18 cellular contexts compared by ENCODE assay signal in the genomic region with DNA sequence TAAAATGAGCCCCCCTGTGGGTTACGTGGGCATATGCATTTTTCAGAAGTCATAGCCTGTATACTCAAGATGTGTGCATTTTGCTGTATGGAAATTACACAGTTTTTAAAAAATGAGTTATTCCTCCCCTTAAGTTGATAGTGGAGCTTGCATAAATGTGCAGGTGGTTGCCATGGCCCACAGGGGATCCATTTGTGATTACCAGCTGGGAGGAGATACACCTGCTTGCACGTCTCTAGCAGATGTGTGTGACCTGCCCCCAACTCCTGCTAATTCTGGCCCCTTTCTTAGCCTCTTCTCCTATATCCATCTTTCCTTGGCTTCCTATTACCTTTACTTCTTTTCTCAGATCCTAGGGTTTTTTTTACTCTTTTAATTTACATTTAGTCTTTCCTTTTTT.
DNase-seq lines count a peak whose midpoint lies in the region; ATAC-seq and TF ChIP-seq lines count a peak whose summit lies in the region.
"Had no signal": no experiment of that assay in that cellular context is flagged by ENCODE, and none has a peak within 500 bp of the region (broad histone marks: within the 10 kb centered on the region; RNA-seq: fewer than 3 reads in every experiment).

No MANE protein-coding gene starts in this region.

- in situ Hi-C loops in mammary epithelial cell (cut with MboI; ENCODE audit: low sequenced_read_pairs in 2 of 2): no loop called here

- DNase-seq in AG04450 (ENCODE audit: low read depth, low spot score) (no peak), Karpas-422 (peak; percentile 74), OCI-LY7 (ENCODE audit: low spot score) (peak; percentile 30), lung (ENCODE audit: low spot score) (peak; percentile 13), NCI-H82 treated with DMSO at 0.1 percent for 48 hours (lab: John Stamatoyannopoulos, UW; ENCODE audit: unreplicated experiment) (no peak), CD1c-positive myeloid dendritic cell (ENCODE audit: extremely low spot score) (no peak), SIG-M5 (lab: John Stamatoyannopoulos, UW) (no peak), mammary epithelial cell (no peak)
- DNase-seq: GF-D8, H9, NCI-H187, NCI-H226, NCI-H526 treated with DMSO at 0.1 percent for 48 hours, SK-N-SH, T-cell had no signal

- intact Hi-C loops in OCI-LY7 (cut with micrococcal nuclease; ENCODE audit: unreplicated experiment) (no loop called here), mammary epithelial cell (cut with micrococcal nuclease) (no loop called here)

- H3K9me3 ChIP-seq in AG04450 (ENCODE audit: control insufficient read depth, insufficient read depth, low read length): no peaks in the 10 kb centered on the region
- no peaks in the 10 kb centered on the region for H3K9me3 ChIP-seq in Karpas-422 (ENCODE audit: low read length)
- H3K9me3 ChIP-seq in OCI-LY7 (ENCODE audit: low read length): no peaks in the 10 kb centered on the region
- no peaks in the 10 kb centered on the region for H3K9me3 ChIP-seq in lung (ENCODE audit: control insufficient read depth in 2 of 2, insufficient read depth in 1 of 2, low read length in 1 of 2)
- no peaks in the 10 kb centered on the region for H3K9me3 ChIP-seq in mammary epithelial cell (replicated peaks; ENCODE audit: insufficient read depth, low read length)
- H3K9me3 ChIP-seq: MG63, SK-N-SH had no signal

- ATAC-seq in lung (ENCODE audit: insufficient read depth, low FRiP score): no peak
- ATAC-seq: Panc1, T-cell had no signal

- dilution Hi-C loops in mammary epithelial cell (cut with HindIII; ENCODE audit: low sequenced_read_pairs): no loop called here

- no peaks in the 10 kb centered on the region for H3K27me3 ChIP-seq in AG04450 (ENCODE audit: control insufficient read depth, insufficient read depth, low read length)
- H3K27me3 ChIP-seq in Karpas-422 (ENCODE audit: low read length): no peaks in the 10 kb centered on the region
- no peaks in the 10 kb centered on the region for H3K27me3 ChIP-seq in lung (ENCODE audit: control insufficient read depth, insufficient read depth)
- H3K27me3 ChIP-seq in mammary epithelial cell (ENCODE audit: insufficient read depth, low read length): no peaks in the 10 kb centered on the region
- H3K27me3 ChIP-seq: MG63 had no signal

- H4K20me1 ChIP-seq in Karpas-422 (ENCODE audit: insufficient read depth, low read depth, low read length) (no peaks in the 10 kb centered on the region), OCI-LY7 (ENCODE audit: insufficient read depth, low read length) (no peaks in the 10 kb centered on the region), mammary epithelial cell (ENCODE audit: insufficient read depth, low read length) (no peaks in the 10 kb centered on the region)

- no peaks in the 10 kb centered on the region; the same call in 1 of the 2 replicates for H3K79me2 ChIP-seq in Karpas-422 (ENCODE audit: low read length)
- no peaks in the 10 kb centered on the region for H3K79me2 ChIP-seq in OCI-LY7 (ENCODE audit: insufficient read depth, low read depth, low read length)
- H3K79me2 ChIP-seq in mammary epithelial cell (ENCODE audit: insufficient read depth, low read length): no peaks in the 10 kb centered on the region

- POLR2A ChIA-PET in AG04450 (lab: Yijun Ruan, JAX): interaction anchor here (0.6 kb wide), 1 partner anchor 313 kb away, joined by 6 read pairs; no protein-coding TSS in a partner anchor
- POLR2A ChIA-PET in OCI-LY7 (lab: Charles Lee): no interaction called here

- H2AFZ ChIP-seq in Karpas-422 (ENCODE audit: low read length): no peak overlapping the region
- no peak overlapping the region for H2AFZ ChIP-seq in OCI-LY7 (ENCODE audit: low read length)
- H2AFZ ChIP-seq in mammary epithelial cell (ENCODE audit: low read depth, low read length): no peak overlapping the region

- peaks cover 52% of the 10 kb centered on the region for H3K36me3 ChIP-seq in Karpas-422 (ENCODE audit: insufficient read depth, low read length)
- no peaks in the 10 kb centered on the region for H3K36me3 ChIP-seq in OCI-LY7 (ENCODE audit: insufficient read depth, low read length)
- H3K36me3 ChIP-seq in lung (ENCODE audit: control insufficient read depth in 2 of 2, insufficient read depth in 2 of 2, low read length in 2 of 2): no peaks in the 10 kb centered on the region
- no peaks in the 10 kb centered on the region for H3K36me3 ChIP-seq in mammary epithelial cell (ENCODE audit: insufficient read depth, low read length)

- H3K9ac ChIP-seq in Karpas-422 (ENCODE audit: low read length) (no peak overlapping the region), mammary epithelial cell (ENCODE audit: insufficient read depth, low read length) (no peak overlapping the region)
- H3K9ac ChIP-seq: SK-N-SH had no signal

- H3K4me1 ChIP-seq in Karpas-422 (ENCODE audit: low read length) (peaks cover 38% of the 10 kb centered on the region), OCI-LY7 (ENCODE audit: insufficient read depth, low read length, poor library complexity, severe bottlenecking) (peaks cover 15% of the 10 kb centered on the region), lung (ENCODE audit: control insufficient read depth in 2 of 2, insufficient read depth in 2 of 2, low read length in 2 of 2) (no peaks in the 10 kb centered on the region), mammary epithelial cell (ENCODE audit: insufficient read depth, low read length) (peaks cover 12% of the 10 kb centered on the region)

- CTCF ChIA-PET in AG04450 (lab: Charles Lee): no interaction called here
- CTCF ChIA-PET in OCI-LY7 (lab: Charles Lee; ENCODE audit: unreplicated experiment): no interaction called here
- CTCF ChIA-PET in mammary epithelial cell (lab: Charles Lee; ENCODE audit: low non-redundant PET): no interaction called here

- BruUV-seq in OCI-LY7 (replicated peaks; lab: Mats Ljungman, UMichigan) (no TSS peak), mammary epithelial cell (replicated peaks; lab: Mats Ljungman, UMichigan) (no TSS peak)

- H3K9me2 ChIP-seq in Karpas-422 (replicated peaks; ENCODE audit: insufficient read depth, low read length) (no peaks in the 10 kb centered on the region), OCI-LY7 (ENCODE audit: insufficient read depth, low read length) (no peaks in the 10 kb centered on the region)
- H3K9me2 ChIP-seq: SK-N-SH had no signal

- peak overlapping the region; percentile 24 for H3K27ac ChIP-seq in AG04450 (ENCODE audit: low read depth, low read length)
- H3K27ac ChIP-seq in Karpas-422 (ENCODE audit: low read length): peak overlapping the region; percentile 63
- no peak overlapping the region for H3K27ac ChIP-seq in OCI-LY7 (ENCODE audit: low read depth, low read length, poor library complexity, severe bottlenecking)
- H3K27ac ChIP-seq in lung (ENCODE audit: low read depth in 1 of 2, low read length in 1 of 2): no peak overlapping the region
- no peak overlapping the region for H3K27ac ChIP-seq in mammary epithelial cell (ENCODE audit: insufficient read depth, low read depth, low read length)
- H3K27ac ChIP-seq: C4-2B had no signal

- H3K4me3 ChIP-seq in AG04450 (ENCODE audit: low read depth, low read length): no peak overlapping the region
- H3K4me3 ChIP-seq in Karpas-422 (ENCODE audit: low read length): no peak overlapping the region
- H3K4me3 ChIP-seq in OCI-LY7 (ENCODE audit: low read depth, low read length, poor library complexity, severe bottlenecking): no peak overlapping the region
- H3K4me3 ChIP-seq in lung: no peak overlapping the region
- no peak overlapping the region for H3K4me3 ChIP-seq in mammary epithelial cell (replicated peaks in 1 of 3; ENCODE audit: insufficient read depth in 1 of 3, low read depth in 2 of 3, low read length in 3 of 3)
- H3K4me3 ChIP-seq: MG63 had no signal

- TF ChIP-seq CTCF in AG04450 (IDR thresholded peaks at IDR 0.05; ENCODE audit: low read depth, low read length) (no peak), OCI-LY7 (conservative IDR thresholded peaks at IDR 0.05; ENCODE audit: low read length) (no peak), lung (IDR thresholded peaks at IDR 0.05; ENCODE audit: control extremely low read depth, extremely low read depth) (no peak), mammary epithelial cell (conservative IDR thresholded peaks at IDR 0.05 in 1 of 2, IDR thresholded peaks at IDR 0.05 in 1 of 2; ENCODE audit: extremely low read depth in 1 of 2, insufficient read depth in 1 of 2, low read depth in 1 of 2, low read length in 2 of 2) (no peak)

- 89 to 95% methylated on average over 2 of the region's 2 CpGs for WGBS in lung, 2 donors
- 40% methylated on average over 2 of the region's 2 CpGs for WGBS in mammary epithelial cell (ENCODE audit: low coverage, missing lambda C conversion rate)

- H3K4me2 ChIP-seq in Karpas-422 (ENCODE audit: low read depth, low read length, poor library complexity, severe bottlenecking) (peak overlapping the region; percentile 36), OCI-LY7 (ENCODE audit: low read length) (peak overlapping the region; percentile 15; the same call in 1 of the 2 replicates), mammary epithelial cell (ENCODE audit: insufficient read depth, low read depth, low read length) (no peak overlapping the region)
- H3K4me2 ChIP-seq: SK-N-SH had no signal

Comparison
In these comparisons a context has a peak if more than half of its experiments do, and no peak if none do; other contexts are left out.
1. DNase-seq: peak in Karpas-422 (single experiment), OCI-LY7 (single experiment) and lung (single experiment); none in AG04450 (single experiment), NCI-H82 treated with DMSO at 0.1 percent for 48 hours (single experiment), CD1c-positive myeloid dendritic cell (single experiment), SIG-M5 (single experiment) and mammary epithelial cell (single experiment).
2. H3K27ac ChIP-seq: peak in AG04450 (single experiment) and Karpas-422 (single experiment); none in OCI-LY7 (single experiment), lung (0 of 2) and mammary epithelial cell (single experiment).